Comparison of ENCODE assay signal across 10 cellular contexts in the genomic region with DNA sequence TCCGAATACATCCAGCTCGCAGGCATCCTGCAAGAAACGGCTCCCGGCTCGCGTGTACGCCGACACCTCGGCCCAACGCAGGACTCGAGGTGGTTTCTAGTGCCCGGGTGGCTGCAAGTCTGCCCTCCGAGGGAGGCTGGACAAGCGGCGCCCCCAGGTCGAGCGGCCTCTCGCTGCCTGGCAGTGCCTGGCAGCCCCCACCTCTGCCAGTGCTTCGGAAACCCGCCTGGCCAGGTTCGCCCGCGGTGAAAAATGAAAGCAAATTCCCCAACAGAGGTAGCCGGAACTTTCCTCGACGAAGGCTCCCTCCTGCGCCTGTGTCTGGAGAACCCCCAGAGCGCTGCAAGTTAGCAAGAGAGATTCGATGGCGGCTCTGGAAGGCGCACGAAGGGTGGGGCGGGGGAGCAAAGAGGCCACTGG. TPM values are rescaled to one million over a fixed set of nuclear protein-coding genes. Genes with fewer than 3 reads are reported as not detected.
DNase-seq lines count a peak whose midpoint lies in the region; ATAC-seq and TF ChIP-seq lines count a peak whose summit lies in the region.
"Had no signal": no experiment of that assay in that cellular context is flagged by ENCODE, and none has a peak within 500 bp of the region (broad histone marks: within the 10 kb centered on the region; RNA-seq: fewer than 3 reads in every experiment).

No MANE protein-coding gene starts in this region.

- peaks cover 44% of the 10 kb centered on the region for H3K27me3 ChIP-seq in trophoblast cell (ENCODE audit: insufficient read depth, low read length)

- WGBS in trophoblast cell (ENCODE audit: extremely low coverage, insufficient coverage, insufficient read length), result no CpG with 5 or more reads among the region's 33 CpGs

- no peak overlapping the region for H3K9ac ChIP-seq in trophoblast cell (ENCODE audit: low read length)

- no peak overlapping the region for H3K4ac ChIP-seq in trophoblast cell (ENCODE audit: low read depth, low read length)

- no peak for TF ChIP-seq CTCF in glutamatergic neuron (IDR thresholded peaks at IDR 0.05; ENCODE audit: partially characterized antibody, unreplicated experiment)
- no peak for TF ChIP-seq CTCF in omental fat pad (IDR thresholded peaks at IDR 0.05)

- H3K9me3 ChIP-seq in trophoblast cell (ENCODE audit: insufficient read depth, low read depth, low read length), result no peaks in the 10 kb centered on the region

- H3K4me3 Mint-ChIP-seq in activated CD4-positive, alpha-beta memory T cell treated with anti-CD3 and anti-CD28 coated beads, Interleukin-2, amount 10 ng/mL, durations not matched to agents 7 days and 5 days, result peak overlapping the region; percentile 15
- H3K4me3 Mint-ChIP-seq in glutamatergic neuron (ENCODE audit: unreplicated experiment), result peak overlapping the region; percentile 61

- H2AK5ac ChIP-seq in trophoblast cell (ENCODE audit: low read length), result no peak overlapping the region

- peaks cover 12 to 40% of the 10 kb centered on the region in 2 experiments for H3K4me1 ChIP-seq in trophoblast cell (ENCODE audit: control insufficient read depth in 1 of 2, insufficient read depth in 2 of 2, low read length in 2 of 2)

- H3K27ac Mint-ChIP-seq in activated CD4-positive, alpha-beta memory T cell treated with anti-CD3 and anti-CD28 coated beads, Interleukin-2, amount 10 ng/mL, durations not matched to agents 7 days and 5 days, result no peak overlapping the region
- H3K27ac Mint-ChIP-seq in glutamatergic neuron (ENCODE audit: unreplicated experiment), result no peak overlapping the region

- H2BK12ac ChIP-seq in trophoblast cell (ENCODE audit: low read length), result peak overlapping the region; percentile 50

- H3K23ac ChIP-seq in trophoblast cell (ENCODE audit: low read length), result no peak overlapping the region

- CTCF ChIA-PET in activated CD4-positive, alpha-beta memory T cell treated with anti-CD3 and anti-CD28 coated beads, Interleukin-2, amount 10 ng/mL, durations not matched to agents 7 days and 5 days (lab: Charles Lee), result no interaction called here

- H3K36me3 Mint-ChIP-seq in activated CD4-positive, alpha-beta memory T cell treated with anti-CD3 and anti-CD28 coated beads, Interleukin-2, amount 10 ng/mL, durations not matched to agents 7 days and 5 days (ENCODE audit: low read depth), result peaks cover 8% of the 10 kb centered on the region
- H3K36me3 Mint-ChIP-seq in glutamatergic neuron (ENCODE audit: unreplicated experiment), result no peaks in the 10 kb centered on the region

- peaks cover 34% of the 10 kb centered on the region for H3K4me1 Mint-ChIP-seq in activated CD4-positive, alpha-beta memory T cell treated with anti-CD3 and anti-CD28 coated beads, Interleukin-2, amount 10 ng/mL, durations not matched to agents 7 days and 5 days
- H3K4me1 Mint-ChIP-seq in glutamatergic neuron (ENCODE audit: low read depth, unreplicated experiment), result peaks cover 12% of the 10 kb centered on the region

- DNase-seq in DMS114 treated with DMSO at 0.1 percent for 48 hours (lab: John Stamatoyannopoulos, UW; ENCODE audit: unreplicated experiment) (peak; percentile 42), glutamatergic neuron (no peak), trophoblast cell (no peak), NCI-H2107 treated with DMSO at 0.1 percent for 48 hours (lab: John Stamatoyannopoulos, UW; ENCODE audit: unreplicated experiment) (no peak), amygdala (lab: John Stamatoyannopoulos, UW) (no peak), omental fat pad (ENCODE audit: low spot score) (no peak), globus pallidus (ENCODE audit: low spot score) (no peak)
- no peak for DNase-seq in activated CD4-positive, alpha-beta memory T cell treated with anti-CD3 and anti-CD28 coated beads, Interleukin-2, amount 10 ng/mL, durations not matched to agents 7 days and 5 days
- DNase-seq: NCI-H345 had no signal

- no peak overlapping the region for H3K4me3 ChIP-seq in trophoblast cell (ENCODE audit: low read depth, low read length)

- H2BK5ac ChIP-seq in trophoblast cell (ENCODE audit: low read depth, low read length, poor library complexity), result no peak overlapping the region

- H3K14ac ChIP-seq in trophoblast cell (ENCODE audit: low read length), result no peak overlapping the region

- H3K9me3 Mint-ChIP-seq in activated CD4-positive, alpha-beta memory T cell treated with anti-CD3 and anti-CD28 coated beads, Interleukin-2, amount 10 ng/mL, durations not matched to agents 7 days and 5 days, result no peaks in the 10 kb centered on the region
- peaks cover 17% of the 10 kb centered on the region for H3K9me3 Mint-ChIP-seq in glutamatergic neuron (ENCODE audit: unreplicated experiment)

- H4K8ac ChIP-seq in trophoblast cell (ENCODE audit: low read depth, low read length), result no peak overlapping the region

- peaks cover 19% of the 10 kb centered on the region for H3K79me1 ChIP-seq in trophoblast cell (ENCODE audit: low read length)

- no peak overlapping the region for H3K27ac ChIP-seq in trophoblast cell (ENCODE audit: low read depth, low read length)
- H3K27ac ChIP-seq: HL-60 had no signal

- no peak overlapping the region for H2AFZ ChIP-seq in trophoblast cell (ENCODE audit: insufficient read depth, low read length, poor library complexity)

- no peaks in the 10 kb centered on the region for H3K79me2 ChIP-seq in trophoblast cell (ENCODE audit: control insufficient read depth, insufficient read depth, low read length, poor library complexity)

- peak overlapping the region; percentile 71 for H3K4me2 ChIP-seq in trophoblast cell (ENCODE audit: low read length)

- H3K36me3 ChIP-seq in trophoblast cell (ENCODE audit: control insufficient read depth in 1 of 2, insufficient read depth in 2 of 2, low read length in 2 of 2), result no peaks in the 10 kb centered on the region

- no peak overlapping the region for H3K18ac ChIP-seq in trophoblast cell (ENCODE audit: low read length)

- H4K91ac ChIP-seq in trophoblast cell (ENCODE audit: low read depth, low read length), result no peak overlapping the region

- no peak overlapping the region for H2BK120ac ChIP-seq in trophoblast cell (ENCODE audit: insufficient read depth, low read length, poor library complexity)

- no peak for ATAC-seq in omental fat pad (ENCODE audit: low FRiP score)

- POLR2A ChIA-PET in activated CD4-positive, alpha-beta memory T cell treated with anti-CD3 and anti-CD28 coated beads, Interleukin-2, amount 10 ng/mL, durations not matched to agents 7 days and 5 days (lab: Charles Lee), result no interaction called here

- peaks cover 79% of the 10 kb centered on the region for H3K27me3 Mint-ChIP-seq in activated CD4-positive, alpha-beta memory T cell treated with anti-CD3 and anti-CD28 coated beads, Interleukin-2, amount 10 ng/mL, durations not matched to agents 7 days and 5 days
- peaks cover 30% of the 10 kb centered on the region for H3K27me3 Mint-ChIP-seq in glutamatergic neuron (ENCODE audit: unreplicated experiment)

- no peak overlapping the region for H4K12ac ChIP-seq in trophoblast cell (ENCODE audit: low read depth, low read length)

RNA-seq across cellular contexts. Expression of a gene that starts 5.7 kb away (rescaled TPM):
- under 1 TPM; 0.23 to 0.35 TPM for total RNA-seq in activated CD4-positive, alpha-beta memory T cell treated with anti-CD3 and anti-CD28 coated beads, Interleukin-2, amount 10 ng/mL, durations not matched to agents 7 days and 5 days
- total RNA-seq in glutamatergic neuron (ENCODE audit: unreplicated experiment) (5.6 TPM), omental fat pad (10 to 100 TPM in 2 of 4 donors, 1 to 10 TPM in 2; 8.0 to 19.8 (median 11.2) TPM)
- polyA plus RNA-seq in trophoblast cell (2013), result 19.1 and 20.1 TPM in 2 replicates

RNA-seq across cellular contexts. Expression of a gene that starts 24.1 kb away (rescaled TPM):
- total RNA-seq in activated CD4-positive, alpha-beta memory T cell treated with anti-CD3 and anti-CD28 coated beads, Interleukin-2, amount 10 ng/mL, durations not matched to agents 7 days and 5 days, result not detected
- total RNA-seq in glutamatergic neuron (ENCODE audit: unreplicated experiment), result 2.1 TPM
- 3.3 and 3.7 TPM in 2 replicates for polyA plus RNA-seq in trophoblast cell (2013)
- total RNA-seq in omental fat pad, result 10 to 100 TPM; 12.0 to 15.9 (median 13.9) TPM
